In the genomic region with DNA sequence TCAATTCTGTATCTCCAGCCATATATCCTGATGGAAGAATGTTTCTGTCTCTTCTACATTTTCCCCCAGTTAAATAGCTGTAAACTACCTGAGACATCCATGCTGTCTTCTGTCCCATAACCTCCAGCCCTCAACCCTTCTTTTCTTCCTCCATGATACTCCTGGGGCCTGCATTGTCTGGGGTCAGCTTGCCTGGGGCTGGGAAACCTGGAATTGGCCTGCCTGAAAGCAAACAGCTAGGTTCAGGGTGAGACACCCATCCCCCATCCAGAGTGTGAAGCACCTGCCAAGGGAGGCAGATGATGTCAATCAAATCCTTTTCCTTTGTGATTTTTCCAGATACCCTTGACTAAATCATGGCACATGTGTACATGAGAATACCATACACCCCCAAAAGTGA, we compare ENCODE assay signal across 27 cellular contexts.
"Had no signal": no experiment of that assay in that cellular context is flagged by ENCODE, and none has a peak within 500 bp of the region (broad histone marks: within the 10 kb centered on the region; RNA-seq: fewer than 3 reads in every experiment).

No MANE protein-coding gene starts in this region.

- H3K4me3 Mint-ChIP-seq: activated CD8-positive, alpha-beta T cell treated with anti-CD3 and anti-CD28 coated beads for 36 hours; activated naive CD4-positive, alpha-beta T cell treated with anti-CD3 and anti-CD28 coated beads, Interleukin-2, amount 10 ng/mL, durations not matched to agents 7 days and 5 days; activated naive CD8-positive, alpha-beta T cell treated with anti-CD3 and anti-CD28 coated beads for 36 hours; activated T-cell treated with anti-CD3 and anti-CD28 coated beads, Interleukin-2, amount 50 U/mL, for 72 hours; T-helper 1 cell treated with Interleukin-12 subunit alpha and Interleukin-12 subunit beta and Interleukin-4 antibody, amounts not matched to agents 30 μg/mL and 1 μg/mL, for 36 hours had no signal

- H3K9me3 ChIP-seq: breast epithelium, SJSA1 had no signal

- H3K36me3 Mint-ChIP-seq: activated naive CD4-positive, alpha-beta T cell treated with anti-CD3 and anti-CD28 coated beads, Interleukin-2, amount 10 ng/mL, durations not matched to agents 7 days and 5 days; activated naive CD8-positive, alpha-beta T cell treated with anti-CD3 and anti-CD28 coated beads for 36 hours had no signal

- H3K27ac ChIP-seq: breast epithelium, SJSA1 had no signal

- H3K4me1 ChIP-seq: breast epithelium, SJSA1 had no signal

- ATAC-seq: activated CD8-positive, alpha-beta T cell treated with anti-CD3 and anti-CD28 coated beads for 36 hours; activated T-cell treated with anti-CD3 and anti-CD28 coated beads, Interleukin-2, amount 50 U/mL, for 72 hours; PC-3; SK-N-SH treated with all-trans-retinoic acid at 6 μM for 48 hours had no signal

- H3K36me3 ChIP-seq: breast epithelium, SJSA1 had no signal

- DNase-seq: activated CD4-positive, alpha-beta T cell treated with anti-CD3 and anti-CD28 coated beads, Interleukin-2, amount 50 U/mL, for 1 hour; activated CD4-positive, CD25-positive, alpha-beta regulatory T cell; activated CD8-positive, alpha-beta memory T cell treated with anti-CD3 and anti-CD28 coated beads, Interleukin-2, amount 50 U/mL, for 4 hours; activated CD8-positive, alpha-beta T cell treated with anti-CD3 and anti-CD28 coated beads for 36 hours; activated gamma-delta T cell treated with Interleukin-2 at 50 U/mL for 16 hours; activated naive CD4-positive, alpha-beta T cell treated with anti-CD3 and anti-CD28 coated beads, Interleukin-2, amount 10 ng/mL, durations not matched to agents 7 days and 5 days; activated naive CD8-positive, alpha-beta T cell treated with anti-CD3 and anti-CD28 coated beads for 36 hours; activated T-cell treated with anti-CD3 and anti-CD28 coated beads, Interleukin-2, amount 50 U/mL, for 72 hours; anterior cingulate cortex; caudate nucleus; IMR-90; Kasumi-1; KBM-7; NCI-H1048; NCI-H1436 treated with DMSO at 0.1 percent for 48 hours; NCI-H187; NCI-H2081; NCI-H2171; NCI-H2227 treated with DMSO at 0.1 percent for 48 hours; NCI-H510A; NCI-H526 treated with DMSO at 0.1 percent for 48 hours; PC-3 had no signal

- H3K27me3 ChIP-seq: breast epithelium, SJSA1 had no signal

- H3K4me1 Mint-ChIP-seq: activated naive CD4-positive, alpha-beta T cell treated with anti-CD3 and anti-CD28 coated beads, Interleukin-2, amount 10 ng/mL, durations not matched to agents 7 days and 5 days; activated naive CD8-positive, alpha-beta T cell treated with anti-CD3 and anti-CD28 coated beads for 36 hours had no signal

- H3K9me3 Mint-ChIP-seq: activated CD8-positive, alpha-beta T cell treated with anti-CD3 and anti-CD28 coated beads for 36 hours; activated naive CD4-positive, alpha-beta T cell treated with anti-CD3 and anti-CD28 coated beads, Interleukin-2, amount 10 ng/mL, durations not matched to agents 7 days and 5 days; activated naive CD8-positive, alpha-beta T cell treated with anti-CD3 and anti-CD28 coated beads for 36 hours; activated T-helper 2 cell treated with anti-CD3 and anti-CD28 coated beads, Interferon-gamma antibody, Interleukin-2, Interleukin-4, amounts not matched to agents 10 μg/mL and 5 μg/mL and 100 μg/mL, durations not matched to agents 14 hours and 24 hours and 36 hours; T-helper 1 cell treated with Interleukin-12 subunit alpha and Interleukin-12 subunit beta and Interleukin-4 antibody, amounts not matched to agents 30 μg/mL and 1 μg/mL, for 36 hours had no signal

- H3K27ac Mint-ChIP-seq: activated CD8-positive, alpha-beta T cell treated with anti-CD3 and anti-CD28 coated beads for 36 hours; activated naive CD4-positive, alpha-beta T cell treated with anti-CD3 and anti-CD28 coated beads, Interleukin-2, amount 10 ng/mL, durations not matched to agents 7 days and 5 days; activated naive CD8-positive, alpha-beta T cell treated with anti-CD3 and anti-CD28 coated beads for 36 hours; activated T-cell treated with anti-CD3 and anti-CD28 coated beads, Interleukin-2, amount 50 U/mL, for 72 hours; activated T-helper 2 cell treated with anti-CD3 and anti-CD28 coated beads, Interferon-gamma antibody, Interleukin-2, Interleukin-4, amounts not matched to agents 10 μg/mL and 5 μg/mL and 100 μg/mL, durations not matched to agents 14 hours and 24 hours and 36 hours; T-helper 1 cell treated with Interleukin-12 subunit alpha and Interleukin-12 subunit beta and Interleukin-4 antibody, amounts not matched to agents 30 μg/mL and 1 μg/mL, for 36 hours had no signal

- H3K4me3 ChIP-seq: breast epithelium, SJSA1 had no signal
